Comparison of ENCODE assay signal across 9 cellular contexts in the genomic region with DNA sequence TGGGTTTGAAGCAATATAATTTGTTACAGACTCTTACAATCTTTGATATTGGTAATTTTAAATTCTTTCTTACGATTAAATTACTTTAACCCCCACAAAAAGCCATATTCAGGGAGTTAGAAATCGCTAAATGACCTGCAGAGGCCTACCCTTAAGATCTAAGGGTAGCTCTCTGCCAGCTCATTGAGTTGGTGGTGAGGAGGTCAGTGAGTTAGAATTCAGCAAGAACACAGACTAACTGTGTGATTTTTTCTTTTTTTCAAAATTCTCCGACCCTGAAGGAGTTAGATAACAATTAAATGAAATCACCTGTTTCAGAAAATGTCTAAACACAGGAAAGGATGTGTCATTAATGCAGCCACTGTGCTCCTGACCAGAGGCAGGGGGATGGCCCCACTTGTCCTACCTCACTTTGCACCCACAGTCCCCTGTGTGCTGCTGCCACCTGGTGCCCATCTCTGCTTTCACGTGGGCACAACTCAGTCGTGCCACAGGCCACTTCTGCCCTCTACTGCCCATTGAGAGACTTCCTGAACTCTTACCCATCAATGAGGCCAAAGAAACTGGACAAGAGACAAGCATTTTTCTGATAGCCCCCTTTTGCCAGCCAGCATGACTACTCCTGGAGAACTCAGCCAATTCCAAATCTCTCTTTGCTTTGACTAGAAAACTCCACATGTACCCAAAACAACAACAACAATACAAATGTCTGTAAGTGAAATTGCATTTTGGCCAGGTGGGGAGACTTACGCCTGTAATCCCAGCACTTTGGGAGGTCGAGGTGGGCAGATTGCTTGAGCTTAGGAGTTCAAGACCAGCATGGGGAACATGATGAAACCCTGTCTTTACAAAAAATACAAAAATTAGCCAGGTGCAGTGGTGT. TPM values are rescaled to one million over a fixed set of nuclear protein-coding genes. Genes with fewer than 3 reads are reported as not detected.
DNase-seq lines count a peak whose midpoint lies in the region; ATAC-seq and TF ChIP-seq lines count a peak whose summit lies in the region.
"Had no signal": no experiment of that assay in that cellular context is flagged by ENCODE, and none has a peak within 500 bp of the region (broad histone marks: within the 10 kb centered on the region; RNA-seq: fewer than 3 reads in every experiment).

No MANE protein-coding gene starts in this region.

- H3K4me1 ChIP-seq in OCI-LY3 (ENCODE audit: low read length) = peaks cover 41% of the 10 kb centered on the region

- H3K79me2 ChIP-seq in OCI-LY3 (ENCODE audit: low read length) = no peaks in the 10 kb centered on the region

- no peak overlapping the region for H3K9ac ChIP-seq in OCI-LY3 (ENCODE audit: low read length)

- H3K36me3 ChIP-seq in OCI-LY3 (replicated peaks; ENCODE audit: low read depth, low read length) = no peaks in the 10 kb centered on the region

- H3K4me2 ChIP-seq in OCI-LY3 (ENCODE audit: low read length) = no peak overlapping the region

- no peaks in the 10 kb centered on the region for H3K36me3 Mint-ChIP-seq in natural killer cell
- H3K36me3 Mint-ChIP-seq in stimulated activated memory B cell treated with anti-CD40 and anti-IgM and Interleukin-4, amounts not matched to agents 10 μg/mL and 1 μg/mL and 100 μg/mL, for 72 hours = no peaks in the 10 kb centered on the region

- no peak overlapping the region for H3K4me3 Mint-ChIP-seq in natural killer cell
- no peak overlapping the region for H3K4me3 Mint-ChIP-seq in stimulated activated memory B cell treated with anti-CD40 and anti-IgM and Interleukin-4, amounts not matched to agents 10 μg/mL and 1 μg/mL and 100 μg/mL, for 72 hours

- no peaks in the 10 kb centered on the region for H3K9me3 Mint-ChIP-seq in natural killer cell
- no peaks in the 10 kb centered on the region for H3K9me3 Mint-ChIP-seq in stimulated activated memory B cell treated with anti-CD40 and anti-IgM and Interleukin-4, amounts not matched to agents 10 μg/mL and 1 μg/mL and 100 μg/mL, for 72 hours

- H3K27me3 ChIP-seq in OCI-LY3 (ENCODE audit: low read depth, low read length) = peaks cover 19% of the 10 kb centered on the region; the same call in 1 of the 2 replicates

- ATAC-seq in natural killer cell = peak; percentile 96 to 99 (median 97)
- ATAC-seq in stimulated activated memory B cell treated with anti-CD40 and anti-IgM and Interleukin-4, amounts not matched to agents 10 μg/mL and 1 μg/mL and 100 μg/mL, for 72 hours = peak; percentile 84

- no peaks in the 10 kb centered on the region for H3K9me3 ChIP-seq in OCI-LY3 (ENCODE audit: insufficient read depth, low read length)

- intact Hi-C loops in natural killer cell (cut with micrococcal nuclease) = loop anchor here (1.0 kb wide), 3 partner anchors 93 to 730 kb away; a partner anchor contains a TSS

- no peak for TF ChIP-seq POLR2A in erythroblast (IDR thresholded peaks at IDR 0.05; ENCODE audit: low read length)

- H3K4me3 ChIP-seq in OCI-LY3 (ENCODE audit: low read length) = no peak overlapping the region

- H4K20me1 ChIP-seq in OCI-LY3 (ENCODE audit: insufficient read depth, low read length) = no peaks in the 10 kb centered on the region

- DNase-seq in COLO668 (lab: John Stamatoyannopoulos, UW; ENCODE audit: unreplicated experiment) (peak; percentile 87), GM20000 (ENCODE audit: low spot score) (peak; percentile 77), activated T-cell treated with anti-CD3 and anti-CD28 coated beads for 1 hour (ENCODE audit: low read depth) (peak; percentile 68), erythroblast (lab: John Stamatoyannopoulos, UW) (peak; percentile 70 to 77), natural killer cell (peak; percentile 76)

- H3K27ac Mint-ChIP-seq in natural killer cell = peak overlapping the region; percentile 14 to 37
- H3K27ac Mint-ChIP-seq in stimulated activated memory B cell treated with anti-CD40 and anti-IgM and Interleukin-4, amounts not matched to agents 10 μg/mL and 1 μg/mL and 100 μg/mL, for 72 hours = peak overlapping the region; percentile 36

- TF ChIP-seq EP300 in Ishikawa (IDR thresholded peaks at IDR 0.05; ENCODE audit: borderline replicate concordance) = no peak

- TF ChIP-seq CTCF in GM20000 (IDR thresholded peaks at IDR 0.05; ENCODE audit: extremely low read depth, missing control alignments) (peak; percentile 97), OCI-LY3 (IDR thresholded peaks at IDR 0.05; ENCODE audit: low read depth, low read length) (peak; percentile 100), natural killer cell (IDR thresholded peaks at IDR 0.05) (peak; percentile 100)

- H3K27me3 Mint-ChIP-seq in natural killer cell (ENCODE audit: low read depth in 2 of 2) = peaks cover 0 to 5% of the 10 kb centered on the region in 2 donors
- peaks cover 5% of the 10 kb centered on the region for H3K27me3 Mint-ChIP-seq in stimulated activated memory B cell treated with anti-CD40 and anti-IgM and Interleukin-4, amounts not matched to agents 10 μg/mL and 1 μg/mL and 100 μg/mL, for 72 hours

- peaks cover 21 to 30% of the 10 kb centered on the region in 2 donors for H3K4me1 Mint-ChIP-seq in natural killer cell
- peaks cover 23% of the 10 kb centered on the region for H3K4me1 Mint-ChIP-seq in stimulated activated memory B cell treated with anti-CD40 and anti-IgM and Interleukin-4, amounts not matched to agents 10 μg/mL and 1 μg/mL and 100 μg/mL, for 72 hours

- TF ChIP-seq RAD21 in Ishikawa (IDR thresholded peaks at IDR 0.05; ENCODE audit: low read depth) = peak; percentile 100

- H2AFZ ChIP-seq in OCI-LY3 (ENCODE audit: low read depth, low read length) = no peak overlapping the region

- no peak overlapping the region for H3K27ac ChIP-seq in OCI-LY3 (ENCODE audit: low read length)

TF ChIP-seq in Ishikawa, 13 proteins besides CTCF, POLR2A, EP300 and RAD21:
- peak; percentile 29; the same call in 1 of the 2 replicates for TF ChIP-seq FOXM1 (IDR thresholded peaks at IDR 0.05; ENCODE audit: borderline replicate concordance, low read depth)
- TF ChIP-seq, protein P1, sequence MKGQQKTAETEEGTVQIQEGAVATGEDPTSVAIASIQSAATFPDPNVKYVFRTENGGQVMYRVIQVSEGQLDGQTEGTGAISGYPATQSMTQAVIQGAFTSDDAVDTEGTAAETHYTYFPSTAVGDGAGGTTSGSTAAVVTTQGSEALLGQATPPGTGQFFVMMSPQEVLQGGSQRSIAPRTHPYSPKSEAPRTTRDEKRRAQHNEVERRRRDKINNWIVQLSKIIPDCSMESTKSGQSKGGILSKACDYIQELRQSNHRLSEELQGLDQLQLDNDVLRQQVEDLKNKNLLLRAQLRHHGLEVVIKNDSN (IDR thresholded peaks at IDR 0.05) = peak; percentile 56
- no peak for TF ChIP-seq TEAD4 (IDR thresholded peaks at IDR 0.05)
- TF ChIP-seq NFIC (IDR thresholded peaks at IDR 0.05) = no peak
- TF ChIP-seq, protein P2, sequence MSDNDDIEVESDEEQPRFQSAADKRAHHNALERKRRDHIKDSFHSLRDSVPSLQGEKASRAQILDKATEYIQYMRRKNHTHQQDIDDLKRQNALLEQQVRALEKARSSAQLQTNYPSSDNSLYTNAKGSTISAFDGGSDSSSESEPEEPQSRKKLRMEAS (IDR thresholded peaks at IDR 0.05) = no peak
- TF ChIP-seq EGR1 (IDR thresholded peaks at IDR 0.05) = peak; percentile 95

RNA-seq across cellular contexts. Expression of a gene that starts 8.4 kb away (rescaled TPM):
- total RNA-seq in natural killer cell = 1 to 10 TPM; 1.3 to 5.0 (median 1.6) TPM

RNA-seq across cellular contexts. Expression of a gene that starts 29.1 kb away (rescaled TPM):
- total RNA-seq in natural killer cell = not detected
- total RNA-seq: activated CD8-positive, alpha-beta memory T cell treated with anti-CD3 and anti-CD28 coated beads for 36 hours had no signal

RNA-seq across cellular contexts. Expression of a gene that starts 33.8 kb away (rescaled TPM):
- 100 to 1,000 TPM; 344 to 394 (median 358) TPM for total RNA-seq in natural killer cell

RNA-seq across cellular contexts. Expression of a gene that starts 53.9 kb away (rescaled TPM):
- total RNA-seq in natural killer cell = not detected
